Comparison of ENCODE assay signal across 1 cellular context in the genomic region with DNA sequence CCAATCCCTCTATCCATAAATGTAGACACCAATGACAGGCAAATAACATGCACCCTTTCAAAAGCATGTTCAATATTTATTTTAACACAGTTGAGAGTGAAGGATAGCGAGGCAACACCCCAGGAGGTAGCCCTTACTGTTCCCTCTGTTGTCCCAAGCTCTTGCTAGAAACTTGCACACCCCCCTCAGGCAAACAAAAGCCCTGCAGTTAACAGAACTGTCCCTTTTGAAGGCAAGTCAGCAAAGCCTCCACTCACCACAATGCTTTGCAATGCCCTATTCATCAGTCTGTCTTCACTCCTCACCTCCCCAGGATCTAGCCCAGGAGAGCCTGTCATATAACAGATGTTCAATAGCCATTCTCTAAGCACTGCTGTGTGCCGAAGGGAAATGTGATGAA.
TF ChIP-seq lines count a peak whose summit lies in the region.

No MANE protein-coding gene starts in this region.

TF ChIP-seq in WTC11, 78 proteins besides CTCF, POLR2A, EP300 and RAD21 (continued from another document):
- TF ChIP-seq ZBTB43 (CRISPR knock-in tag; IDR thresholded peaks at IDR 0.05) (no peak), TCF7 (CRISPR knock-in tag; IDR thresholded peaks at IDR 0.05; ENCODE audit: low read depth) (no peak), TP53 (CRISPR knock-in tag; IDR thresholded peaks at IDR 0.05) (no peak), GRHL2 (CRISPR knock-in tag; IDR thresholded peaks at IDR 0.05; ENCODE audit: insufficient replicate concordance, severe bottlenecking) (no peak)
